Comparison of ENCODE assay signal across 21 cellular contexts in the genomic region with DNA sequence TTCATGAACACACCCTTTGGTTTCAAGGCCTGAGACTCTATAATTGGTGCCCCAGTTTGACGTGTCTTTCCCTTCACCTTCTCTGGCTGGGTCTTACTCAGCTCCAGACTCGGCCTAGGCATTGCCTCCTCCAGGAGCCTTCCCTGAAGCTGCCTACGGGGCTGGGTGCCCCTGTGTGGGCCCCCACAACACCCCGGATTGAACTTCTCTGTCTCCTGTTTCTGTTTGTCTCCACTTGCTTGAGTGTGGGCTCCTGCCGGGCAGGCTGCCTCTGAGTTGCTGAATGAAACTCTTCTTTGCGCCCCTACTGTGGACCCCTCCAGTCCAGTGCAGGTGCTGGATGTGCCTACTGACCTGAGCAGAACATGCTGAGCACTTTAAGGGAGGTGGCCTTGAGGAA. TPM values are rescaled to one million over a fixed set of nuclear protein-coding genes. Genes with fewer than 3 reads are reported as not detected.
DNase-seq lines count a peak whose midpoint lies in the region; ATAC-seq, FAIRE-seq and TF ChIP-seq lines count a peak whose summit lies in the region.
"Had no signal": no experiment of that assay in that cellular context is flagged by ENCODE, and none has a peak within 500 bp of the region (broad histone marks: within the 10 kb centered on the region; RNA-seq: fewer than 3 reads in every experiment).

No MANE protein-coding gene starts in this region.

- TF ChIP-seq POLR2A in HepG2 (IDR thresholded peaks at IDR 0.05; ENCODE audit: insufficient read depth in 1 of 2, low read depth in 2 of 2, low read length in 2 of 2) (no peak), H54 (IDR thresholded peaks at IDR 0.05; ENCODE audit: low read depth, low read length) (no peak)

- peak overlapping the region in 9 of 11 experiments; percentile 14 to 65 (median 42); a peak in 16 of 22 replicates for H3K4me2 ChIP-seq in BLaER1 treated with 17β-estradiol and CSF1 and Interleukin-3, amounts not matched to agents 10 nM and 100 nM
- H3K4me2 ChIP-seq in HepG2 (ENCODE audit: low read depth, low read length), result peak overlapping the region; percentile 63

- CTCF ChIA-PET in HepG2 (lab: Yijun Ruan, JAX; ENCODE audit: low intra/inter-chr PET ratio, low total read pairs), result no interaction called here

- 22% methylated on average over 6 of the region's 6 CpGs for WGBS in HepG2 (ENCODE audit: low lambda C conversion rate)
- WGBS in psoas muscle, 3 donors, result 77 to 88% (median 78%) methylated on average over 6 of the region's 6 CpGs

- peak overlapping the region in 3 of 11 experiments; percentile 11 to 24 (median 16); a peak in 3 of 22 replicates for H3K27ac ChIP-seq in BLaER1 treated with 17β-estradiol and CSF1 and Interleukin-3, amounts not matched to agents 10 nM and 100 nM
- H3K27ac ChIP-seq in WERI-Rb-1, result peak overlapping the region; percentile 49; the same call in 1 of the 2 replicates
- H3K27ac ChIP-seq in HepG2 (ENCODE audit: extremely low read length, insufficient read depth, low read length), result no peak overlapping the region
- peak overlapping the region; percentile 65 for H3K27ac ChIP-seq in psoas muscle
- H3K27ac ChIP-seq: HL-60 had no signal

- H3K9ac ChIP-seq in BLaER1 treated with 17β-estradiol and CSF1 and Interleukin-3, amounts not matched to agents 10 nM and 100 nM, result 0 out of 22 replicates have a peak overlapping the region, but pooled peaks of 2 of the 11 experiments have one; percentile 7 to 45
- no peak overlapping the region for H3K9ac ChIP-seq in HepG2 (ENCODE audit: insufficient read depth, low read depth, low read length)

- H3K9me3 ChIP-seq in BLaER1 treated with 17β-estradiol and CSF1 and Interleukin-3, amounts not matched to agents 10 nM and 100 nM (replicated peaks in 1 of 11), result no peaks in the 10 kb centered on the region
- H3K9me3 ChIP-seq in WERI-Rb-1 (ENCODE audit: severe bottlenecking) (no peaks in the 10 kb centered on the region), HepG2 (ENCODE audit: low read length) (no peaks in the 10 kb centered on the region), psoas muscle (no peaks in the 10 kb centered on the region)

- TF ChIP-seq EP300 in HepG2 (IDR thresholded peaks at IDR 0.05; ENCODE audit: low read depth in 2 of 2, low read length in 2 of 2) (no peak), HepG2 (CRISPR knock-in tag; IDR thresholded peaks at IDR 0.05; ENCODE audit: borderline replicate concordance) (no peak)

- in situ Hi-C loops in HepG2 (cut with HindIII; ENCODE audit: extremely low pct_ligation_motif_present, low pct_unique_long_range_greater_than_20kb), result no loop called here

- peaks cover 21% of the 10 kb centered on the region for H3K79me2 ChIP-seq in HepG2 (ENCODE audit: insufficient read depth, low read length)

- intact Hi-C loops in HepG2 (cut with micrococcal nuclease; ENCODE audit: unreplicated experiment) (loop anchor here (5.0 kb wide), 2 partner anchors 37 to 38 kb away; no protein-coding TSS in a partner anchor), psoas muscle (cut with DNase I) (loop anchor here in 1 of 2 donors (10.0 kb wide), 1 partner anchor 175 kb away; no protein-coding TSS in a partner anchor)

- no peaks in the 10 kb centered on the region for H3K36me3 ChIP-seq in BLaER1 treated with 17β-estradiol and CSF1 and Interleukin-3, amounts not matched to agents 10 nM and 100 nM
- H3K36me3 ChIP-seq in WERI-Rb-1 (no peaks in the 10 kb centered on the region; the same call in none of the 2 replicates), HepG2 (replicated peaks in 1 of 2; ENCODE audit: control insufficient read depth in 1 of 2, insufficient read depth in 2 of 2, low read length in 2 of 2) (no peaks in the 10 kb centered on the region), psoas muscle (ENCODE audit: insufficient read depth in 1 of 2, low read depth in 1 of 2) (no peaks in the 10 kb centered on the region)

- peaks cover 17 to 27% (median 22%) of the 10 kb centered on the region in 11 experiments; a peak in 21 of 22 replicates for H4K20me1 ChIP-seq in BLaER1 treated with 17β-estradiol and CSF1 and Interleukin-3, amounts not matched to agents 10 nM and 100 nM
- peaks cover 5% of the 10 kb centered on the region; the same call in 1 of the 2 replicates for H4K20me1 ChIP-seq in HepG2 (ENCODE audit: insufficient read depth, low read length)

- peaks cover 55 to 84% (median 75%) of the 10 kb centered on the region in 10 experiments for H3K4me1 ChIP-seq in BLaER1 treated with 17β-estradiol and CSF1 and Interleukin-3, amounts not matched to agents 10 nM and 100 nM
- peaks cover 67% of the 10 kb centered on the region for H3K4me1 ChIP-seq in HepG2 (ENCODE audit: insufficient read depth, low read length)
- peaks cover 48% of the 10 kb centered on the region for H3K4me1 ChIP-seq in psoas muscle

- BruUV-seq in HepG2 (replicated peaks; lab: Mats Ljungman, UMichigan), result no TSS peak

- ATAC-seq in HepG2 (no peak), psoas muscle (no peak), HG03565 (IDR thresholded peaks at IDR 0.05; ENCODE audit: unreplicated experiment) (no peak)
- ATAC-seq: Panc1, Right ventricle myocardium inferior had no signal

- H3K27me3 ChIP-seq in BLaER1 treated with 17β-estradiol and CSF1 and Interleukin-3, amounts not matched to agents 10 nM and 100 nM, result no peaks in the 10 kb centered on the region
- H3K27me3 ChIP-seq in WERI-Rb-1 (ENCODE audit: insufficient read depth, low read depth, severe bottlenecking) (no peaks in the 10 kb centered on the region), HepG2 (ENCODE audit: control insufficient read depth in 1 of 2, insufficient read depth in 2 of 2, low read length in 2 of 2) (no peaks in the 10 kb centered on the region; a peak in 2 of 5 replicates), psoas muscle (ENCODE audit: insufficient read depth in 3 of 3, low read length in 2 of 3) (no peaks in the 10 kb centered on the region)

- no peak overlapping the region for H3K4me3 ChIP-seq in BLaER1 treated with 17β-estradiol and CSF1 and Interleukin-3, amounts not matched to agents 10 nM and 100 nM
- no peak overlapping the region for H3K4me3 ChIP-seq in WERI-Rb-1 (ENCODE audit: low read depth, low read length)
- peak overlapping the region in 1 of 3 experiments; percentile 35; a peak in 1 of 6 replicates for H3K4me3 ChIP-seq in HepG2 (replicated peaks in 1 of 3; ENCODE audit: insufficient read depth in 1 of 3, low read depth in 2 of 3, low read length in 3 of 3)
- H3K4me3 ChIP-seq in psoas muscle, result no peak overlapping the region

- peak overlapping the region; percentile 37 for H2AFZ ChIP-seq in HepG2 (ENCODE audit: low read length)

- TF ChIP-seq RAD21 in HepG2 (CRISPR knock-in tag; IDR thresholded peaks at IDR 0.05), result no peak

- TF ChIP-seq CTCF in WERI-Rb-1 (IDR thresholded peaks at IDR 0.05; ENCODE audit: low read depth, low read length) (no peak), HepG2 (CRISPR knock-in tag; IDR thresholded peaks at IDR 0.05) (no peak), psoas muscle (IDR thresholded peaks at IDR 0.05) (no peak)

- DNase-seq in WERI-Rb-1 (no peak), HepG2 (ENCODE audit: low spot score) (no peak), psoas muscle (no peak), A172 (ENCODE audit: low spot score) (no peak), H54 (ENCODE audit: insufficient read length, low spot score) (no peak), GF-D8 (lab: John Stamatoyannopoulos, UW) (no peak)
- DNase-seq: C1 segment of cervical spinal cord; CD8-positive, alpha-beta memory T cell; DMS79; H7; HFFc6; IMR-90; NCI-H1417 treated with DMSO at 0.1 percent for 48 hours; NCI-H1930; NCI-H345; NCI-H526 had no signal

- POLR2A ChIA-PET in HepG2 (lab: Yijun Ruan, JAX), result interaction anchor here (4.9 kb wide), 1 partner anchor 8 kb away, joined by 30 read pairs; no protein-coding TSS in a partner anchor

- FAIRE-seq in HepG2 (lab: Jason Lieb, UNC) (no peak), H54 (lab: Jason Lieb, UNC) (no peak)

RNA-seq across cellular contexts. Expression of a gene that starts 2.3 kb away (rescaled TPM):
- total RNA-seq in HepG2 (2016; rRNA removed; fragmentation: Illumina TruSeq; extraction: Trizol) (43.6 and 50.2 TPM in 2 replicates), psoas muscle (100 to 1,000 TPM; 228 to 322 (median 258) TPM)
- total RNA-seq in HepG2 (2016; cell fraction: cytosol; rRNA removed; fragmentation: Illumina TruSeq; extraction: Trizol; ENCODE audit: low read depth), result 15.5 and 22.4 TPM in 2 replicates
- 35.4 and 49.2 TPM in 2 replicates for total RNA-seq in HepG2 (2016; cell fraction: insoluble cytoplasmic fraction; rRNA removed; fragmentation: Illumina TruSeq; extraction: Trizol)
- 44.2 and 45.8 TPM in 2 replicates for total RNA-seq in HepG2 (2016; cell fraction: membrane; rRNA removed; fragmentation: Illumina TruSeq; extraction: Trizol)
- 44.0 and 52.2 TPM in 2 replicates for total RNA-seq in HepG2 (2016; cell fraction: nucleus; rRNA removed; fragmentation: Illumina TruSeq; extraction: Trizol)
- polyA plus RNA-seq in HepG2 (2011; rRNA removed) (42.9 and 52.4 TPM in 2 replicates), psoas muscle (100 to 1,000 TPM; 142 to 270 (median 184) TPM)
- polyA plus RNA-seq in HepG2 (2011; cell fraction: cytosol; rRNA removed), result 27.7 and 33.6 TPM in 2 replicates
- polyA plus RNA-seq in HepG2 (2011; cell fraction: nucleus; rRNA removed), result 64.4 and 73.7 TPM in 2 replicates
- 45.3 and 47.7 TPM in 2 replicates for polyA plus RNA-seq in HepG2 (2012)
- 21.2 and 23.7 TPM in 2 replicates for polyA plus RNA-seq in HepG2 (2016; cell fraction: cytosol; fragmentation: Illumina TruSeq; extraction: Trizol; ENCODE audit: low read depth)
- 54.0 and 64.3 TPM in 2 replicates for polyA plus RNA-seq in HepG2 (2016; cell fraction: insoluble cytoplasmic fraction; fragmentation: Illumina TruSeq; extraction: Trizol; ENCODE audit: low read depth)
- polyA plus RNA-seq in HepG2 (2016; cell fraction: membrane; fragmentation: Illumina TruSeq; extraction: Trizol; ENCODE audit: low read depth), result 40.8 and 46.7 TPM in 2 replicates
- polyA plus RNA-seq in HepG2 (2016; cell fraction: nucleus; fragmentation: Illumina TruSeq; extraction: Trizol; ENCODE audit: insufficient read depth, low read depth), result 98.9 and 100 TPM in 2 replicates
- polyA minus RNA-seq in HepG2 (2011; rRNA and poly(A)+ RNA removed; ENCODE audit: low replicate concordance), result 85.4 and 275 TPM in 2 replicates
- polyA minus RNA-seq in HepG2 (2011; cell fraction: cytosol; rRNA and poly(A)+ RNA removed), result 31.4 and 37.0 TPM in 2 replicates
- polyA minus RNA-seq in HepG2 (2011; cell fraction: nucleus; rRNA and poly(A)+ RNA removed), result 58.5 and 70.9 TPM in 2 replicates
- total RNA-seq in A172 (2014; rRNA removed; shearing (Covaris generic)), result 295 and 299 TPM in 2 replicates
